Comparison of ENCODE assay signal across 20 cellular contexts in the genomic region with DNA sequence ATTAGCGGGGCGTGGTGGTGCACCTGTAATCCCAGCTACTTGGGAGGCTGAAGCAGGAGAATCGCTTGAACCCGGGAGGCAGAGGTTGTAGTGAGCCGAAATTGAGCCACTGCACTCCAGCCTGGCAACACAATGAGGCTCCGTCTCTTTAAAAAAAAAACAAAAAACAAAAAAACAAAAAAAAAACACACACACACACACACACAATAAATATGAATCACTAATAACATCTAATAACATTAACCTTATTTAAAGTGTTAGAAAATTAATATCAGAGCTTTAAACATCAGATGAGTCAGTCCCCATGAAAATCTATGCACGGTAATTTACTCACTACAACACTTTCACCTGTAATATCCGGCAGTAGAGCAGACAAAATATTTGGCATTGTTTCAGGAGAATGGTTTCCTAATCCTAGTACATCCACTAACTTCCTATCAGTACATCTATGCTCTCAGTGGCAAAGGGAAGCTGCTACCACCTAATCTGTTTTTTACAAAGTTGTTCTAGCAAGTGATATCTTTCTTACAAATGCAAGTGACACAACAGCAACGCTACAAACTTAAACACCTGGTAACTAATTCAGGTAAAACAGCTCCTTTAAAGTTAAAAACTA. TPM values are rescaled to one million over a fixed set of nuclear protein-coding genes. Genes with fewer than 3 reads are reported as not detected.
DNase-seq lines count a peak whose midpoint lies in the region; ATAC-seq, FAIRE-seq and TF ChIP-seq lines count a peak whose summit lies in the region.
"Had no signal": no experiment of that assay in that cellular context is flagged by ENCODE, and none has a peak within 500 bp of the region (broad histone marks: within the 10 kb centered on the region; RNA-seq: fewer than 3 reads in every experiment).

No MANE protein-coding gene starts in this region.

- FAIRE-seq in endometrium (lab: Jason Lieb, UNC): peak; percentile 12
- FAIRE-seq: TTC549 had no signal

- H3K36me3 ChIP-seq in PC-3 (ENCODE audit: low read depth, low read length) (no peaks in the 10 kb centered on the region), neutrophil (no peaks in the 10 kb centered on the region)
- H3K36me3 ChIP-seq: neural progenitor cell had no signal

- CTCF ChIA-PET in PC-3 (lab: Charles Lee): no interaction called here

- peak; percentile 33; the same call in 1 of the 2 replicates for ATAC-seq in PC-3
- ATAC-seq: activated CD4-positive, alpha-beta T cell treated with anti-CD3 and anti-CD28 coated beads for 36 hours; Right ventricle myocardium inferior; stimulated activated naive CD8-positive, alpha-beta T cell treated with anti-CD3 and anti-CD28 coated beads, Interleukin-15, amount 100 ng/mL, for 72 hours had no signal

- no peaks in the 10 kb centered on the region for H3F3A ChIP-seq in PC-3 (ENCODE audit: low read length, unreplicated experiment)

- TF ChIP-seq CTCF in PC-3 (conservative IDR thresholded peaks at IDR 0.05; ENCODE audit: low read depth, low read length): no peak
- TF ChIP-seq CTCF in neutrophil (IDR thresholded peaks at IDR 0.05): no peak

- POLR2A ChIA-PET in PC-3 (lab: Charles Lee; ENCODE audit: unreplicated experiment): interaction anchor here (0.7 kb wide), 1 partner anchor 108 kb away, joined by 7 read pairs; no protein-coding TSS in a partner anchor

- no peak overlapping the region for H2AFZ ChIP-seq in PC-3 (ENCODE audit: low read length)
- H2AFZ ChIP-seq: neural progenitor cell had no signal

- in situ Hi-C loops in G401 (cut with HindIII; ENCODE audit: low sequenced_read_pairs): no loop called here

- H3K9me3 ChIP-seq in PC-3 (ENCODE audit: low read length): no peaks in the 10 kb centered on the region
- no peaks in the 10 kb centered on the region for H3K9me3 ChIP-seq in neutrophil
- H3K9me3 ChIP-seq: Caco-2, spleen had no signal

- DNase-seq in G401 (ENCODE audit: low spot score) (peak; percentile 58), PC-3 (peak; percentile 73), NCI-H2171 (lab: John Stamatoyannopoulos, UW) (no peak), SHP77 (lab: John Stamatoyannopoulos, UW) (no peak), NCI-H526 (lab: John Stamatoyannopoulos, UW) (no peak)
- DNase-seq: activated CD4-positive, alpha-beta T cell treated with anti-CD3 and anti-CD28 coated beads for 36 hours; activated naive CD8-positive, alpha-beta T cell treated with anti-CD3 and anti-CD28 coated beads, Interleukin-2, amount 10 ng/mL, durations not matched to agents 7 days and 5 days; Caco-2; erythroblast; HFFc6; NCI-H1105; NCI-H524 treated with DMSO at 0.1 percent for 48 hours; spleen; stimulated activated CD4-positive, alpha-beta T cell treated with anti-CD3 and anti-CD28 coated beads, Interleukin-4, amount 100 ng/mL, for 24 hours; stimulated activated naive CD8-positive, alpha-beta T cell treated with anti-CD3 and anti-CD28 coated beads, Interleukin-15, amount 100 ng/mL, for 72 hours had no signal

- H3K4me2 ChIP-seq in PC-3 (ENCODE audit: low read length): no peak overlapping the region
- H3K4me2 ChIP-seq: neural progenitor cell had no signal

- H4K20me1 ChIP-seq in PC-3 (ENCODE audit: low read length): peaks cover 64% of the 10 kb centered on the region

- peaks cover 100% of the 10 kb centered on the region for H3K79me2 ChIP-seq in PC-3 (ENCODE audit: low read length)

- H3K4me1 ChIP-seq in PC-3 (ENCODE audit: insufficient read depth, low read length) (peaks cover 28% of the 10 kb centered on the region), neutrophil (ENCODE audit: control insufficient read depth in 1 of 2, insufficient read depth in 1 of 2, low read depth in 1 of 2, low read length in 1 of 2) (peaks cover 57 to 79% of the 10 kb centered on the region in 2 experiments)

- no peak overlapping the region for H3K4me3 ChIP-seq in PC-3 (ENCODE audit: low read length)
- H3K4me3 ChIP-seq in neutrophil (ENCODE audit: low read depth in 1 of 2, low read length in 1 of 2): no peak overlapping the region
- H3K4me3 ChIP-seq: neural progenitor cell, spleen had no signal

- no TSS peak for BruUV-seq in PC-3 (replicated peaks; lab: Mats Ljungman, UMichigan)

- H3K9me2 ChIP-seq in PC-3 (replicated peaks; ENCODE audit: low read length): no peaks in the 10 kb centered on the region

- H3K9ac ChIP-seq in PC-3 (ENCODE audit: low read length): no peak overlapping the region
- H3K9ac ChIP-seq: neural progenitor cell had no signal

- intact Hi-C loops in PC-3 (cut with micrococcal nuclease): no loop called here

- H3K27me3 ChIP-seq in PC-3 (ENCODE audit: low read length) (no peaks in the 10 kb centered on the region), neutrophil (no peaks in the 10 kb centered on the region)
- H3K27me3 ChIP-seq: neural progenitor cell, spleen had no signal

- no peak overlapping the region for H3K27ac ChIP-seq in PC-3 (ENCODE audit: low read length)
- H3K27ac ChIP-seq in neutrophil: peak overlapping the region; percentile 61
- H3K27ac ChIP-seq: neural progenitor cell, spleen had no signal

RNA-seq across cellular contexts. Expression of gene MED13L, which starts 36.2 kb away (rescaled TPM):
- total RNA-seq in G401 (2014; rRNA removed; shearing (Covaris generic)): 40.7 and 62.6 TPM in 2 replicates
- 61.2 and 71.6 TPM in 2 replicates for total RNA-seq in PC-3 (2014; rRNA removed)

Comparison
In these comparisons a context has a peak if more than half of its experiments do, and no peak if none do; other contexts are left out.
1. DNase-seq: peak in G401 (single experiment) and PC-3 (single experiment); none in NCI-H2171 (single experiment), SHP77 (0 of 2) and NCI-H526 (0 of 2).